Comparison of ENCODE assay signal across 1 cellular context in the genomic region with DNA sequence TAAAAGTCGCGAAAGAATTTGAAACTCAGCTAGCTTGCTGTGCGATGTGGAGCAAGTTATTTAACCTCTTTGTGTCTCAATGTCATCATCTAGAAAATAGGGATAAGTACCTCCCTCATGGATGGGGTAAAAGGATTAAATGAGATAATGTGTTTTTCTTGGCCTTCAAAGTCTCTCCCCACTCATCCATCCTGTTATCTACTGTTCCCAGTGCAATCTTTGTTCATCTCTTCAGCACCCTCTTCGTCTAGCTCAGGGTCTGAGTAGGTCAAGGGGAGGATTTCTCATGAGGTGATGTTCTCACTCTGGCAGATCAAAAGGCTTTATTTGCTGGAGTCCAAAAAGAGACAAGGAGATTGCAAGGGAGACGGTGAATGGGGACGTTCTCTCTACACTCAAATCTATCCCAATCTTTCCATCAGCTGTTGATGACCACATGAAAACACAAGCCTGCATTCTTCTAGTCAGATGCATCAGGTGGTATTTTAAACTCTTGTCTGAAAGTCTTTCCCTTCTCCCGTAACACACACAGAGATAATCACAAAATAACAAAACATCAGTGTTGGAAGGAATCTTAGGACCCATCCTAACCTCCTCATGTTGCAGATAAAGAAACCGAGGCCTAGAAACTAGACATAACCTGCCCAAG.
TF ChIP-seq lines count a peak whose summit lies in the region.

No MANE protein-coding gene starts in this region.

TF ChIP-seq in endothelial cell of umbilical vein, 7 proteins besides CTCF, POLR2A, EP300 and RAD21:
- TF ChIP-seq EZH2 (IDR thresholded peaks at IDR 0.05; ENCODE audit: borderline replicate concordance, low read depth, low read length, severe bottlenecking) = no peak
- TF ChIP-seq JUN (IDR thresholded peaks at IDR 0.05; ENCODE audit: borderline replicate concordance, insufficient read depth, insufficient read length, low read depth) = no peak
- TF ChIP-seq, protein P1, sequence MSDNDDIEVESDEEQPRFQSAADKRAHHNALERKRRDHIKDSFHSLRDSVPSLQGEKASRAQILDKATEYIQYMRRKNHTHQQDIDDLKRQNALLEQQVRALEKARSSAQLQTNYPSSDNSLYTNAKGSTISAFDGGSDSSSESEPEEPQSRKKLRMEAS (IDR thresholded peaks at IDR 0.05; ENCODE audit: insufficient read depth, insufficient read length) = no peak
- TF ChIP-seq MYC (IDR thresholded peaks at IDR 0.05; ENCODE audit: low read depth, low read length) = no peak
- TF ChIP-seq GATA2 (IDR thresholded peaks at IDR 0.05; ENCODE audit: insufficient read depth, insufficient read length, low read depth, low read length) = no peak
